ENCODE assay signal across 7 cellular contexts in the genomic region with DNA sequence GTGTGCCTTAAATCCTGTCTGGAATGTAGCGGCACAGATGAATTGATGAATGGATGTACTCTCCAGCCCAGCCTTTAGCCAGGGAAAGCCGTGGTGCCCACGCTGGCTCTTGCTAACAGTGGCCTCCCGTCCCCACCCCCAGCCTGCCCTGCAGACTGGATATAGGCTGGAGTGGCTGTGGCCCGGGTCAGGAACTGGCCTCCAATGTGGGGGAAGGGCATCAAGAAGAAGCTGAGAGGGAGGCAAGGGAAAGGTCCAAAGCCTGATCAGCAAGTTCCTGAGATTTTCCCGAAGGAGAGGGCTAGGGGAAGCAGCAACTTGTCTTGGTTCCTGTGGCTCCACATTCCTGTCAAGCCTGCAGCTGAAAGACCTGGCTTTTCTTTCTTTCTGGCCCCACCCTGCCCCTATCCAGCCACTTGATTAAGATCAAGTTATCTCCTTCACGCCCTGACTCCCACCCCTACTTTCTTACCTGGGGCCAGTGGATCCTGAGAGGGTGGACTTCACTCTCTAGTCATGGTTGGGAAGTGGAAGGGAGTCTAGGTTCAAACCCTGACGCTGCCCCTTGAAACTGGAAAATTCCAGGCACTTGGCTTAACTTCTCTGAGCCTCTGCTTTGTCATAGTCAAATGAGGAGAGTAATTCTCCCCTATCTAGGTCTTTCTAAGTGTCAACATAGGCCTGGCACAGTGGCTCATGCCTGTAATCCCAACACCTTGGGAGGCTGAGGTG. TPM values are rescaled to one million over a fixed set of nuclear protein-coding genes. Genes with fewer than 3 reads are reported as not detected.
DNase-seq lines count a peak whose midpoint lies in the region; ATAC-seq and TF ChIP-seq lines count a peak whose summit lies in the region.
"Had no signal": no experiment of that assay in that cellular context is flagged by ENCODE, and none has a peak within 500 bp of the region (broad histone marks: within the 10 kb centered on the region; RNA-seq: fewer than 3 reads in every experiment).

No MANE protein-coding gene starts in this region.

- H3K36me3 ChIP-seq in cardiac muscle cell (no peaks in the 10 kb centered on the region), heart left ventricle (peaks cover 0 to 20% (median 10%) of the 10 kb centered on the region in 9 donors), vagina (no peaks in the 10 kb centered on the region)

- H3K27me3 ChIP-seq in cardiac muscle cell (no peaks in the 10 kb centered on the region), heart left ventricle (no peaks in the 10 kb centered on the region), vagina (no peaks in the 10 kb centered on the region)

- H3K4me1 ChIP-seq in cardiac muscle cell (ENCODE audit: low read depth) (peaks cover 40% of the 10 kb centered on the region), heart left ventricle (peaks cover 0 to 36% (median 17%) of the 10 kb centered on the region in 12 donors), vagina (peaks cover 72% of the 10 kb centered on the region)

- intact Hi-C loops in heart left ventricle (cut with DNase I) = loop anchor here in 5 of 10 donors (5.0 kb wide), 2 partner anchors 37 to 67 kb away; no protein-coding TSS in a partner anchor
- intact Hi-C loops in vagina (cut with DNase I) = no loop called here

- H3K4me3 ChIP-seq in cardiac muscle cell (no peak overlapping the region), heart left ventricle (no peak overlapping the region), vagina (no peak overlapping the region)

- peak in 1 of 2 donors; percentile 50 for DNase-seq in cardiac muscle cell (ENCODE audit: low read depth in 1 of 2, low spot score in 1 of 2)
- no peak for DNase-seq in heart left ventricle
- DNase-seq in iPS-NIHi7 (ENCODE audit: extremely low spot score) = peak; percentile 62
- no peak for DNase-seq in vagina (ENCODE audit: extremely low spot score in 2 of 2)
- no peak for DNase-seq in NCI-H1694 treated with DMSO at 0.1 percent for 48 hours (lab: John Stamatoyannopoulos, UW)
- DNase-seq: AML-193 had no signal

- TF ChIP-seq CTCF in cardiac muscle cell (IDR thresholded peaks at IDR 0.05; ENCODE audit: low read depth, low read length) (no peak), heart left ventricle (IDR thresholded peaks at IDR 0.05) (no peak), vagina (IDR thresholded peaks at IDR 0.05) (no peak)

- TF ChIP-seq POLR2A in heart left ventricle (IDR thresholded peaks at IDR 0.05) (no peak), vagina (IDR thresholded peaks at IDR 0.05) (no peak)

- H3K27ac ChIP-seq in cardiac muscle cell (peak overlapping the region; percentile 71), heart left ventricle (peak overlapping the region in 2 of 12 donors; percentile 65 to 83), vagina (peak overlapping the region; percentile 73)

- ATAC-seq in heart left ventricle (no peak), GM18520 (IDR thresholded peaks at IDR 0.05; ENCODE audit: unreplicated experiment) (no peak)

- WGBS in heart left ventricle, 4 donors = 65 to 80% (median 65%) methylated on average over 8 of the region's 8 CpGs

- H3K9me3 ChIP-seq in cardiac muscle cell (ENCODE audit: low read depth) = no peaks in the 10 kb centered on the region
- no peaks in the 10 kb centered on the region for H3K9me3 ChIP-seq in heart left ventricle
- H3K9me3 ChIP-seq in vagina = no peaks in the 10 kb centered on the region

RNA-seq across cellular contexts. Expression of a gene that starts 11.0 kb away (rescaled TPM):
- 27.4 and 34.9 TPM in 2 replicates for total RNA-seq in cardiac muscle cell
- 10.2 and 13.6 TPM in 2 replicates for polyA plus RNA-seq in cardiac muscle cell
- 10 to 100 TPM; 15.8 to 40.7 (median 17.8) TPM for total RNA-seq in heart left ventricle
- 10 to 100 TPM; 10.6 to 21.3 TPM for polyA plus RNA-seq in heart left ventricle
- 112 TPM for total RNA-seq in vagina

RNA-seq across cellular contexts. Expression of a gene that starts 45.9 kb away (rescaled TPM):
- 407 and 422 TPM in 2 replicates for total RNA-seq in cardiac muscle cell
- 213 and 387 TPM in 2 replicates for polyA plus RNA-seq in cardiac muscle cell
- 100 to 1,000 TPM; 237 to 456 (median 369) TPM for total RNA-seq in heart left ventricle
- polyA plus RNA-seq in heart left ventricle = 100 to 1,000 TPM; 111 to 284 TPM
- total RNA-seq in vagina = 338 TPM

RNA-seq across cellular contexts. Expression of a gene that starts 51.0 kb away (rescaled TPM):
- total RNA-seq in cardiac muscle cell (49.9 and 59.1 TPM in 2 replicates), heart left ventricle (10 to 100 TPM; 11.6 to 44.6 (median 15.9) TPM), vagina (56.7 TPM)
- polyA plus RNA-seq in cardiac muscle cell (43.8 and 44.2 TPM in 2 replicates), heart left ventricle (10 to 100 TPM; 15.7 to 20.4 TPM)

RNA-seq across cellular contexts. Expression of a gene that starts 58.3 kb away (rescaled TPM):
- 0.80 and 0.99 TPM in 2 replicates for total RNA-seq in cardiac muscle cell
- polyA plus RNA-seq in cardiac muscle cell = 1.1 and 2.5 TPM in 2 replicates
- under 1 TPM in 7 of 9 donors, not detected in 2; 0.16 to 0.80 (median 0.44) TPM for total RNA-seq in heart left ventricle
- under 1 TPM; 0.37 to 0.65 TPM for polyA plus RNA-seq in heart left ventricle
- not detected for total RNA-seq in vagina

RNA-seq across cellular contexts. Expression of a gene that starts 58.4 kb away (rescaled TPM):
- 63.3 and 127 TPM in 2 replicates for total RNA-seq in cardiac muscle cell
- polyA plus RNA-seq in cardiac muscle cell = 124 and 183 TPM in 2 replicates
- 100 to 1,000 TPM in 1 of 9 donors, 10 to 100 TPM in 8; 60.7 to 120 (median 77.5) TPM for total RNA-seq in heart left ventricle
- polyA plus RNA-seq in heart left ventricle = 100 to 1,000 TPM; 140 to 218 TPM
- 57.9 TPM for total RNA-seq in vagina
